In the genomic region with DNA sequence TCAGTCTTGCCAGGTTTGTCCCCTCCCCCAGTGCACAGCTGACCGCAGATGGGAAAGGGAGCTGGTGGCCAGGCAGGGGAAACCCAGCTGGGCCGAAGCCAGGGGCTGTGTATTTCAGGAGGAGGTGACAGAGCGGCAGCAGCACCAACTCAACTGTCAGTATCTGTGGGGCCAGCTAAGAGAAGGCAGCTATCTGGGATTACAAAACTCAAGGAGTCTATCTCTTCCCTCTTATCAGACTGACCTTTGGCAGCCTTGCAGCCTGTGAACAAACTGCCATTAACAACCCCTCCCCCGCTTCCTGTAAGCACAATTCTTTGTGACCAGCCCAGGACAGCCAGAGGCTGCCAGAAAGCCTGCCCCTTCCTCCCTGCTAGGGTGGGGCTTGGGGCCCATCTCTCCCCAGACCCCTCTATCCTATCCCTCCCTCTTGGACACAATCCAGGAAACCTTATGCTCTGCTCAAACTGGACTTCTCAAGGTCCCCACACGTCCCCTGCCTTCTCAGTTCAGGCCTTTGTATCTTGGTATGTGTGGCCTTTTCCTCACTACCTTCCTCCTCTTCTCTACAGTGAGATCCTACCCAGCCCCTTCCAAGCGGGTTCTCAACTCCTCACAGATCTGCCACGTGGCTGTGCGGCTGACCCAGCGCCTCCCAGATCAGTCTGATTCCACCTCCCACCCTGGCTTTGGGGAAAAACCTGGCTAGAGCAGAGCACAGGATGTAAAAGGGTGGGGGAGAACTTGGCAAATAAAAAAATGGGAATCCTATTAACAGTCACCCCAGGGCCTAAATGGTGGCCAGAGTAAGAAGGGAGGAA, we compare ENCODE assay signal across 8 cellular contexts. TPM values are rescaled to one million over a fixed set of nuclear protein-coding genes. Genes with fewer than 3 reads are reported as not detected.
DNase-seq lines count a peak whose midpoint lies in the region; ATAC-seq, FAIRE-seq and TF ChIP-seq lines count a peak whose summit lies in the region.

No MANE protein-coding gene starts in this region.

- no peak for FAIRE-seq in kidney (lab: Jason Lieb, UNC)

- H3K9ac ChIP-seq in HUES6 (ENCODE audit: low read length): peak overlapping the region; percentile 81
- H3K9ac ChIP-seq in kidney (ENCODE audit: low read length in 2 of 2): peak overlapping the region; percentile 8 to 80

- H3K36me3 ChIP-seq in HUES6 (ENCODE audit: control insufficient read depth, insufficient read depth, low read length) (peaks cover 5% of the 10 kb centered on the region; the same call in 1 of the 2 replicates), kidney (ENCODE audit: control insufficient read depth in 1 of 2, insufficient read depth in 2 of 2, low read length in 2 of 2) (no peaks in the 10 kb centered on the region), spleen (peaks cover 0 to 12% (median 4%) of the 10 kb centered on the region in 6 donors)

- TF ChIP-seq POLR2A in spleen (IDR thresholded peaks at IDR 0.05): no peak

- H3K9me3 ChIP-seq in HUES6 (ENCODE audit: control insufficient read depth, insufficient read depth, low read depth, low read length) (no peaks in the 10 kb centered on the region), kidney (ENCODE audit: control insufficient read depth in 1 of 2, low read length in 2 of 2) (no peaks in the 10 kb centered on the region), spleen (no peaks in the 10 kb centered on the region)

- no peak for ATAC-seq in GM19455 (IDR thresholded peaks at IDR 0.05; ENCODE audit: unreplicated experiment)

- H3K4me1 ChIP-seq in HUES6 (ENCODE audit: control insufficient read depth, insufficient read depth, low read length): peaks cover 47% of the 10 kb centered on the region
- peaks cover 42 to 47% of the 10 kb centered on the region in 2 donors for H3K4me1 ChIP-seq in kidney (ENCODE audit: control insufficient read depth in 1 of 2, insufficient read depth in 1 of 2, low read depth in 1 of 2, low read length in 2 of 2)
- H3K4me1 ChIP-seq in spleen: peaks cover 58 to 100% (median 78%) of the 10 kb centered on the region in 6 donors

- peak overlapping the region; percentile 85 for H3K27ac ChIP-seq in HUES6 (ENCODE audit: low read depth, low read length)
- peak overlapping the region; percentile 93 to 97 for H3K27ac ChIP-seq in kidney (ENCODE audit: low read depth in 2 of 2, low read length in 2 of 2)
- H3K27ac ChIP-seq in spleen: peak overlapping the region; percentile 69 to 96 (median 88)

- intact Hi-C loops in kidney (cut with DNase I) (no loop called here), spleen (cut with DNase I; ENCODE audit: low total_unique reads) (no loop called here)

- H3K4me3 ChIP-seq in HUES6 (ENCODE audit: low read depth, low read length): peak overlapping the region; percentile 31; the same call in 1 of the 2 replicates
- no peak overlapping the region for H3K4me3 ChIP-seq in cardiac fibroblast (replicated peaks in 1 of 2; ENCODE audit: low read depth in 2 of 2, low read length in 2 of 2)
- H3K4me3 ChIP-seq in kidney (ENCODE audit: low read length in 2 of 2): peak overlapping the region; percentile 4 to 33
- H3K4me3 ChIP-seq in spleen: peak overlapping the region in 1 of 8 donors; percentile 38

- TF ChIP-seq CTCF in cardiac fibroblast (IDR thresholded peaks at IDR 0.05; ENCODE audit: low read depth, low read length) (no peak), kidney (IDR thresholded peaks at IDR 0.05; ENCODE audit: borderline replicate concordance, extremely low read depth, insufficient read depth) (no peak), spleen (IDR thresholded peaks at IDR 0.05 in 8 of 11, conservative IDR thresholded peaks at IDR 0.05 in 3 of 11) (no peak)

- whole genome bisulfite sequencing in spleen, 5 donors: 11 to 20% (median 14%) methylated on average over 9 of the region's 9 CpGs

- no peaks in the 10 kb centered on the region for H3K27me3 ChIP-seq in HUES6 (ENCODE audit: control insufficient read depth, insufficient read depth, low read length)
- no peaks in the 10 kb centered on the region for H3K27me3 ChIP-seq in spleen (replicated peaks in 1 of 7)

- peak; percentile 43 for DNase-seq in stimulated activated naive CD4-positive, alpha-beta T cell treated with Interleukin-2 at 50 U/mL for 16 hours (lab: John Stamatoyannopoulos, UW)
- no peak for DNase-seq in stimulated activated naive CD4-positive, alpha-beta T cell (lab: John Stamatoyannopoulos, UW)
- DNase-seq in SKM-1 (lab: John Stamatoyannopoulos, UW; ENCODE audit: unreplicated experiment) (peak; percentile 93), cardiac fibroblast (ENCODE audit: low read depth in 2 of 2) (peak; percentile 96 to 99), kidney (peak; percentile 98), spleen (peak; percentile 92)

RNA-seq across cellular contexts. Expression of a gene that starts 10.5 kb away (rescaled TPM):
- 28.6 TPM for total RNA-seq in kidney
- polyA plus RNA-seq in kidney (ENCODE audit: insufficient read depth, low read depth, low replicate concordance): 10.6 TPM
- total RNA-seq in spleen: 10 to 100 TPM; 33.1 to 66.9 (median 48.1) TPM
- 10 to 100 TPM in 1 of 3 donors, 1 to 10 TPM in 2; 5.2 to 16.5 (median 7.2) TPM for polyA plus RNA-seq in spleen

RNA-seq across cellular contexts. Expression of a gene that starts 26.0 kb away (rescaled TPM):
- total RNA-seq in kidney (32.5 TPM), spleen (10 to 100 TPM; 20.8 to 31.9 (median 27.1) TPM)
- polyA plus RNA-seq in kidney (ENCODE audit: insufficient read depth, low read depth, low replicate concordance) (18.7 TPM), spleen (10 to 100 TPM in 2 of 3 donors, 1 to 10 TPM in 1; 8.1 to 18.6 (median 16.7) TPM)

Comparison
In these comparisons a context has a peak if more than half of its experiments do, and no peak if none do; other contexts are left out.
1. DNase-seq: peak in stimulated activated naive CD4-positive, alpha-beta T cell treated with Interleukin-2 at 50 U/mL for 16 hours (single experiment), SKM-1 (single experiment), cardiac fibroblast (2 of 2), kidney (single experiment) and spleen (single experiment); none in stimulated activated naive CD4-positive, alpha-beta T cell (0 of 6).
2. H3K4me3 ChIP-seq: peak in HUES6 (single experiment) and kidney (2 of 2); none in cardiac fibroblast (0 of 2).
3. Peak in every context shown above with its lines, with median percentiles within 50 percentile points of each other: H3K27ac ChIP-seq.